In genomic region chr5:142655339-142656267, GRCh38 we compare ENCODE assay signal across 8 cellular contexts. TPM values are rescaled to one million over a fixed set of nuclear protein-coding genes. Genes with fewer than 3 reads are reported as not detected.
DNase-seq lines count a peak whose midpoint lies in the region; ATAC-seq and TF ChIP-seq lines count a peak whose summit lies in the region.

No MANE protein-coding gene starts in this region.

- peak; percentile 98 for TF ChIP-seq CTCF in foreskin keratinocyte (conservative IDR thresholded peaks at IDR 0.05)
- TF ChIP-seq CTCF in omental fat pad (IDR thresholded peaks at IDR 0.05) = peak in 2 of 3 donors; percentile 79 to 91

- ATAC-seq in GM19372 (IDR thresholded peaks at IDR 0.05; ENCODE audit: low read depth, unreplicated experiment) (peak; percentile 81), foreskin keratinocyte (peak; percentile 83), omental fat pad (ENCODE audit: low FRiP score) (peak; percentile 85)

- no peaks in the 10 kb centered on the region for H3K4me1 ChIP-seq in foreskin keratinocyte

- no peak overlapping the region for H3K27ac ChIP-seq in foreskin keratinocyte
- peak overlapping the region; percentile 77 for H3K27ac ChIP-seq in temporal lobe (ENCODE audit: low read depth, low read length)

- no peaks in the 10 kb centered on the region for H3K27me3 ChIP-seq in foreskin keratinocyte

- DNase-seq in AML-193 (lab: John Stamatoyannopoulos, UW) (peak; percentile 21 to 47), Kasumi-1 (lab: John Stamatoyannopoulos, UW) (peak; percentile 57 to 71), SHP77 (lab: John Stamatoyannopoulos, UW) (peak; percentile 54 to 69), foreskin keratinocyte (peak in 1 of 2 donors; percentile 42), omental fat pad (ENCODE audit: low spot score) (peak; percentile 75)
- DNase-seq in activated effector memory CD4-positive, alpha-beta T cell treated with anti-CD3 and anti-CD28 coated beads, Interleukin-2, amount 50 U/mL, for 16 hours = peak; percentile 87

RNA-seq across cellular contexts. Expression of gene FGF1, which starts 30.3 kb away (rescaled TPM):
- total RNA-seq in foreskin keratinocyte = 0.65 and 1.0 TPM in 2 replicates
- 1.4 TPM in 2 replicates for polyA plus RNA-seq in foreskin keratinocyte
- total RNA-seq in omental fat pad = 10 to 100 TPM in 3 of 4 donors, 1 to 10 TPM in 1; 2.2 to 43.1 (median 34.3) TPM
- 6.1 TPM for total RNA-seq in temporal lobe
